12 cellular contexts compared by ENCODE assay signal in the genomic region with DNA sequence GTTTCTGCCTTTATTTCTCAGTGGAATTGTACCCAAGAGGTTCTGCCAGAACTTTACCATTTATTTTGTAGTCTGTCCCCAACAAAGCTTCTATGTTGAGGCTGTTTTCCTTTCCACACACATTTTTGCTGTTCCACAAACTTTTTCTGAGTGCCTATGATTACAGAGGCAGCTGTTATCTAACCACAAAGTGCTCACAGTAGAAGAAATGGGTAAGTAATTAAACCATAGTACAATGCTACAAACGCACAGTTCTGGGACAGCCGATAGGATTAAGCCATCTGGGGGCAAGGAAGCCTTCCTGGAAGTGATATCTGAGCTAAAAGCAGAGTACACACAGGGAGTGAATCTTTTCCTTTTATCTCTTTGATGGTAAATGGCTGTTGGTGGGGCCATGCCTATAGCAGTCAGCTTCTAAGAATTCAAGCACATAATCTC. TPM values are rescaled to one million over a fixed set of nuclear protein-coding genes. Genes with fewer than 3 reads are reported as not detected.
DNase-seq lines count a peak whose midpoint lies in the region; ATAC-seq lines count a peak whose summit lies in the region.
"Had no signal": no experiment of that assay in that cellular context is flagged by ENCODE, and none has a peak within 500 bp of the region (broad histone marks: within the 10 kb centered on the region; RNA-seq: fewer than 3 reads in every experiment).

No MANE protein-coding gene starts in this region.

- H3K27ac Mint-ChIP-seq in activated CD4-positive, alpha-beta T cell treated with anti-CD3 and anti-CD28 coated beads, Interleukin-2, amount 10 ng/mL, durations not matched to agents 24 days and 14 days, result peak overlapping the region; percentile 88
- H3K27ac Mint-ChIP-seq in stimulated activated effector memory CD8-positive, alpha-beta T cell treated with anti-CD3 and anti-CD28 coated beads, Interleukin-12 subunit alpha, Interleukin-12 subunit beta, amount 100 ng/mL, for 72 hours, result peak overlapping the region; percentile 3

- H3K27me3 Mint-ChIP-seq in activated CD4-positive, alpha-beta T cell treated with anti-CD3 and anti-CD28 coated beads, Interleukin-2, amount 10 ng/mL, durations not matched to agents 24 days and 14 days, result no peaks in the 10 kb centered on the region

- DNase-seq in activated CD4-positive, alpha-beta T cell treated with anti-CD3 and anti-CD28 coated beads, Interleukin-2, amount 10 ng/mL, durations not matched to agents 24 days and 14 days, result peak; percentile 76
- DNase-seq in activated CD4-positive, alpha-beta T cell treated with anti-CD3 and anti-CD28 coated beads, Interleukin-2, amount 50 U/mL, for 1 hour, result no peak
- peak; percentile 33 for DNase-seq in RPMI8226
- DNase-seq in amniotic epithelial cell (ENCODE audit: low read depth), result peak; percentile 6
- DNase-seq in stimulated activated effector memory CD8-positive, alpha-beta T cell treated with anti-CD3 and anti-CD28 coated beads, Interleukin-12 subunit alpha, Interleukin-12 subunit beta, amount 100 ng/mL, for 72 hours (ENCODE audit: low spot score in 2 of 2), result no peak
- no peak for DNase-seq in Right ventricle myocardium superior
- no peak for DNase-seq in GDM1 (lab: John Stamatoyannopoulos, UW)
- DNase-seq: DMS53, lower lobe of right lung, NCI-H1048, nucleus accumbens had no signal

- peaks cover 4% of the 10 kb centered on the region for H3K9me3 Mint-ChIP-seq in activated CD4-positive, alpha-beta T cell treated with anti-CD3 and anti-CD28 coated beads, Interleukin-2, amount 10 ng/mL, durations not matched to agents 24 days and 14 days
- H3K9me3 Mint-ChIP-seq in stimulated activated effector memory CD8-positive, alpha-beta T cell treated with anti-CD3 and anti-CD28 coated beads, Interleukin-12 subunit alpha, Interleukin-12 subunit beta, amount 100 ng/mL, for 72 hours, result no peaks in the 10 kb centered on the region

- peak overlapping the region; percentile 81 for H3K4me3 Mint-ChIP-seq in activated CD4-positive, alpha-beta T cell treated with anti-CD3 and anti-CD28 coated beads, Interleukin-2, amount 10 ng/mL, durations not matched to agents 24 days and 14 days
- H3K4me3 Mint-ChIP-seq in stimulated activated effector memory CD8-positive, alpha-beta T cell treated with anti-CD3 and anti-CD28 coated beads, Interleukin-12 subunit alpha, Interleukin-12 subunit beta, amount 100 ng/mL, for 72 hours, result peak overlapping the region; percentile 81

- H3K4me1 Mint-ChIP-seq in activated CD4-positive, alpha-beta T cell treated with anti-CD3 and anti-CD28 coated beads, Interleukin-2, amount 10 ng/mL, durations not matched to agents 24 days and 14 days, result peaks cover 58% of the 10 kb centered on the region
- peaks cover 62% of the 10 kb centered on the region for H3K4me1 Mint-ChIP-seq in stimulated activated effector memory CD8-positive, alpha-beta T cell treated with anti-CD3 and anti-CD28 coated beads, Interleukin-12 subunit alpha, Interleukin-12 subunit beta, amount 100 ng/mL, for 72 hours

- intact Hi-C loops in activated CD4-positive, alpha-beta T cell treated with anti-CD3 and anti-CD28 coated beads, Interleukin-2, amount 10 ng/mL, durations not matched to agents 24 days and 14 days (cut with micrococcal nuclease), result loop anchor here (5.0 to 10.0 kb wide), 2 partner anchors 87 to 270 kb away; no protein-coding TSS in a partner anchor
- intact Hi-C loops in Right ventricle myocardium superior (cut with DNase I), result loop anchor here (10.0 kb wide), 1 partner anchor 90 kb away; no protein-coding TSS in a partner anchor

- no peak for ATAC-seq in stimulated activated effector memory CD8-positive, alpha-beta T cell treated with anti-CD3 and anti-CD28 coated beads, Interleukin-12 subunit alpha, Interleukin-12 subunit beta, amount 100 ng/mL, for 72 hours
- ATAC-seq in GM18907 (IDR thresholded peaks at IDR 0.05; ENCODE audit: unreplicated experiment), result no peak
- ATAC-seq in Right ventricle myocardium superior (ENCODE audit: poor library complexity), result no peak
- ATAC-seq: lower lobe of right lung had no signal

- H3K36me3 Mint-ChIP-seq in activated CD4-positive, alpha-beta T cell treated with anti-CD3 and anti-CD28 coated beads, Interleukin-2, amount 10 ng/mL, durations not matched to agents 24 days and 14 days (ENCODE audit: low read depth), result peaks cover 7% of the 10 kb centered on the region
- H3K36me3 Mint-ChIP-seq in stimulated activated effector memory CD8-positive, alpha-beta T cell treated with anti-CD3 and anti-CD28 coated beads, Interleukin-12 subunit alpha, Interleukin-12 subunit beta, amount 100 ng/mL, for 72 hours, result no peaks in the 10 kb centered on the region

RNA-seq across cellular contexts. Expression of a gene that starts 3.9 kb away (rescaled TPM):
- 48.8 and 49.2 TPM in 2 replicates for total RNA-seq in activated CD4-positive, alpha-beta T cell treated with anti-CD3 and anti-CD28 coated beads, Interleukin-2, amount 10 ng/mL, durations not matched to agents 24 days and 14 days
- total RNA-seq in Right ventricle myocardium superior, result 20.0 TPM

Comparison
In these comparisons a context has a peak if more than half of its experiments do, and no peak if none do; other contexts are left out.
1. DNase-seq: peak in activated CD4-positive, alpha-beta T cell treated with anti-CD3 and anti-CD28 coated beads, Interleukin-2, amount 10 ng/mL, durations not matched to agents 24 days and 14 days (single experiment), RPMI8226 (single experiment) and amniotic epithelial cell (single experiment); none in activated CD4-positive, alpha-beta T cell treated with anti-CD3 and anti-CD28 coated beads, Interleukin-2, amount 50 U/mL, for 1 hour (single experiment), stimulated activated effector memory CD8-positive, alpha-beta T cell treated with anti-CD3 and anti-CD28 coated beads, Interleukin-12 subunit alpha, Interleukin-12 subunit beta, amount 100 ng/mL, for 72 hours (0 of 2), Right ventricle myocardium superior (single experiment) and GDM1 (single experiment).